9 cellular contexts compared by ENCODE assay signal in the genomic region with DNA sequence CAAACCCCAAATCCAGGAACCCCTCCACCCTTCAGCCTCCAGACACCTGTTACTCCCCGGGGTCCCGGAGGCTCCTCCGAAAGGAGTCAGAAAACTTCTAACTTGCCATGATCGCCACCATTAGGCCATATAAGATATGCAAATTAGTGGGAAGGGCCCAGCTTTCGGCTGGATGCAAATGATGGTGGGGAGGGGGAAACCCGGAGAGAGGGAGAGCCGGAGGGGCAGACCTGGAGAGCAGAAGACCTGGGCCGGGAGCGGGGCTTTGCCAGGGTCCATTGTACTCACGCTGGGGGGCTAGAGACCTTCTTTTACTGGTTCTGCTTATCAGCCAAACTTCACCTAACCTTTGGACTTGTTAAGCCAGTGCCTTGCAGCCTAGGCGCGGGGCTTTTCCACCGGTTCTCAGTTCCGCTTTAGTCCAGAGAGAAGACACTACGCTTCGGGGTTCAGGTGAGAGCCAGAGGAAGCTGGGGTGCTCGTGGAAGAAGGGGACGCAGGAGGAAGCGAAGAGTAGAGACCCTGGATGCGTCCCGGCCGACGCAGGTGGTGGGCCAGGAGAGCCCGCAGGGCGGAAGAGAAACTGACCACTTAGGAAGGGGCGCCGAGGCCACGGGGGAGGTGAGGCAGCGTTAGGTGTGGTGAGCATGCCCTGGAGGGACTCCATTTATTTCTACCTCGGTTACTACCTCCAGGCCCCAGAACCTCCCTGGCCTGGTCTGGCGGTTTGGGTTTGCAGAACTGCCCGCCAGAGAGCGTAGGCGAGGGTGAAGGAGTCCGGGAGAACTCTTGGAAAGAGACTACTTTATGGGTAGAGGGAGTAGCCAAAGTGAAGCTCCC. TPM values are rescaled to one million over a fixed set of nuclear protein-coding genes. Genes with fewer than 3 reads are reported as not detected.
DNase-seq lines count a peak whose midpoint lies in the region; ATAC-seq and TF ChIP-seq lines count a peak whose summit lies in the region.
"Had no signal": no experiment of that assay in that cellular context is flagged by ENCODE, and none has a peak within 500 bp of the region (broad histone marks: within the 10 kb centered on the region; RNA-seq: fewer than 3 reads in every experiment).

A gene with protein sequence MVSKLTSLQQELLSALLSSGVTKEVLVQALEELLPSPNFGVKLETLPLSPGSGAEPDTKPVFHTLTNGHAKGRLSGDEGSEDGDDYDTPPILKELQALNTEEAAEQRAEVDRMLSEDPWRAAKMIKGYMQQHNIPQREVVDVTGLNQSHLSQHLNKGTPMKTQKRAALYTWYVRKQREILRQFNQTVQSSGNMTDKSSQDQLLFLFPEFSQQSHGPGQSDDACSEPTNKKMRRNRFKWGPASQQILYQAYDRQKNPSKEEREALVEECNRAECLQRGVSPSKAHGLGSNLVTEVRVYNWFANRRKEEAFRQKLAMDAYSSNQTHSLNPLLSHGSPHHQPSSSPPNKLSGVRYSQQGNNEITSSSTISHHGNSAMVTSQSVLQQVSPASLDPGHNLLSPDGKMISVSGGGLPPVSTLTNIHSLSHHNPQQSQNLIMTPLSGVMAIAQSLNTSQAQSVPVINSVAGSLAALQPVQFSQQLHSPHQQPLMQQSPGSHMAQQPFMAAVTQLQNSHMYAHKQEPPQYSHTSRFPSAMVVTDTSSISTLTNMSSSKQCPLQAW (minus strand): TSS at position 99 of the 840 bp plus-strand sequence. CDS start 175 bp downstream, outside the sequence.

- H3K27ac Mint-ChIP-seq in T-helper 1 cell treated with Interleukin-12 subunit alpha and Interleukin-12 subunit beta and Interleukin-4 antibody, amounts not matched to agents 30 μg/mL and 1 μg/mL, for 36 hours, result peak within 1 kb of the TSS; percentile 55

- peaks cover 13% of the 10 kb centered on the region for H3K4me1 Mint-ChIP-seq in T-helper 1 cell treated with Interleukin-12 subunit alpha and Interleukin-12 subunit beta and Interleukin-4 antibody, amounts not matched to agents 30 μg/mL and 1 μg/mL, for 36 hours (ENCODE audit: low read depth)

- H3K4me3 Mint-ChIP-seq in T-helper 1 cell treated with Interleukin-12 subunit alpha and Interleukin-12 subunit beta and Interleukin-4 antibody, amounts not matched to agents 30 μg/mL and 1 μg/mL, for 36 hours, result peak within 1 kb of the TSS; percentile 77

- no peaks in the 10 kb centered on the region for H3K9me3 Mint-ChIP-seq in T-helper 1 cell treated with Interleukin-12 subunit alpha and Interleukin-12 subunit beta and Interleukin-4 antibody, amounts not matched to agents 30 μg/mL and 1 μg/mL, for 36 hours

- ATAC-seq in HG03135 (IDR thresholded peaks at IDR 0.05; ENCODE audit: unreplicated experiment), result peak; percentile 48
- ATAC-seq in GM19455 (IDR thresholded peaks at IDR 0.05; ENCODE audit: unreplicated experiment), result no peak

- intact Hi-C loops in posterior vena cava (cut with DNase I) (no loop called here), posterior cingulate gyrus (cut with DNase I) (no loop called here)

- DNase-seq in T-helper 1 cell (no peak), coronary artery (ENCODE audit: low spot score) (no peak), posterior vena cava (ENCODE audit: low spot score) (peak; percentile 68), SK-N-DZ (ENCODE audit: low spot score) (no peak), posterior cingulate gyrus (no peak)

- peaks cover 80% of the 10 kb centered on the region for H3K27me3 Mint-ChIP-seq in T-helper 1 cell treated with Interleukin-12 subunit alpha and Interleukin-12 subunit beta and Interleukin-4 antibody, amounts not matched to agents 30 μg/mL and 1 μg/mL, for 36 hours (ENCODE audit: low read depth)

- H3K27ac ChIP-seq in coronary artery, result no peak within 1 kb of the TSS

- H3K4me3 ChIP-seq in coronary artery, result peak within 1 kb of the TSS; percentile 32

- H3K36me3 Mint-ChIP-seq in T-helper 1 cell treated with Interleukin-12 subunit alpha and Interleukin-12 subunit beta and Interleukin-4 antibody, amounts not matched to agents 30 μg/mL and 1 μg/mL, for 36 hours (ENCODE audit: low read depth), result peaks cover 2% of the 10 kb centered on the region

- no peak for TF ChIP-seq CTCF in coronary artery (IDR thresholded peaks at IDR 0.05)

RNA-seq across cellular contexts. Expression of the gene that starts here (rescaled TPM):
- total RNA-seq in posterior vena cava, result not detected
- polyA plus RNA-seq in SK-N-DZ (2014; cell fraction: cytosol; rRNA removed), result not detected in 2 replicates
- polyA plus RNA-seq in SK-N-DZ (2014; cell fraction: nucleus; rRNA removed), result not detected in 2 replicates
- total RNA-seq: pulmonary artery endothelial cell had no signal

Comparison
In these comparisons a context has a peak if more than half of its experiments do, and no peak if none do; other contexts are left out.
1. Peak in DNase-seq in posterior vena cava; RNA of the gene not detected or under 1 TPM.